Comparison of ENCODE assay signal across 24 cellular contexts in the genomic region with DNA sequence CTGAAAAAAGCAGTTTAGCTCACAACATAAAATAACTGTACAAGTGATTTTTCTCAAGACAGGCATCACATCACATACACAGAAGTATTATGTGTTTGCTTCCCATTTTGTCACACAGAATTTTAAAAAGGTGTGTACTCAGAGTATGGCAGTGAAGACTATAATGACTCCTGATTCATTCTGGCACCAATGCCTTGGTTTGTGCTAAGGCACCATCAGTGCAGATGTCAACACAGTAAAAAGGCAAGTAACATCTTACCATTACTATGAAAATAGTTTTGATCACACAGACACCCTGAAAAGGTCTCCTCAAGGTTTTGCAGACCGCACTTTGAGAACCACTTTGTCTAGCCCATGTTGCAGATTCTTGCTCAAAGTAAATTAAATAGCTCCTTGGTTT.
"Had no signal": no experiment of that assay in that cellular context is flagged by ENCODE, and none has a peak within 500 bp of the region (broad histone marks: within the 10 kb centered on the region; RNA-seq: fewer than 3 reads in every experiment).

No MANE protein-coding gene starts in this region.

- H3K4me1 ChIP-seq: parathyroid adenoma, prostate gland had no signal

- H3K9ac ChIP-seq: parathyroid adenoma had no signal

- H3K27ac ChIP-seq: epithelial cell of prostate, esophagus muscularis mucosa, gastroesophageal sphincter, lower lobe of right lung, parathyroid adenoma, prostate gland, right lobe of liver, spleen, stomach, thoracic aorta, transverse colon had no signal

- H3K36me3 ChIP-seq: prostate gland, thoracic aorta had no signal

- H3K27me3 ChIP-seq: esophagus muscularis mucosa, gastroesophageal sphincter, right lobe of liver, spleen, stomach, transverse colon had no signal

- H3K27ac Mint-ChIP-seq: mesothelial cell of epicardium, nephron had no signal

- H3K27me3 Mint-ChIP-seq: memory B cell had no signal

- DNase-seq: effector memory CD4-positive, alpha-beta T cell; glutamatergic neuron; kidney; left cardiac atrium; left ventricle myocardium inferior; lower lobe of right lung; retina; right lobe of liver; spleen; stimulated activated CD4-positive, alpha-beta T cell treated with anti-CD3 and anti-CD28 coated beads, Interleukin-2, amount 100 ng/mL, for 24 hours; stimulated activated CD4-positive, alpha-beta T cell treated with anti-CD3 and anti-CD28 coated beads, Interleukin-4, amount 100 ng/mL, for 4 hours; stimulated activated naive CD4-positive, alpha-beta T cell; stomach; substantia nigra; transverse colon had no signal

- H3K9me3 Mint-ChIP-seq: memory B cell, mesothelial cell of epicardium, nephron had no signal

- H3K9me3 ChIP-seq: esophagus muscularis mucosa, gastroesophageal sphincter, left ventricle myocardium inferior, lower lobe of right lung, prostate gland, right lobe of liver, spleen, stomach, thoracic aorta, transverse colon had no signal

- ATAC-seq: gastroesophageal sphincter, left cardiac atrium, right lobe of liver had no signal

- H3K4me3 ChIP-seq: esophagus muscularis mucosa, gastroesophageal sphincter, left ventricle myocardium inferior, lower lobe of right lung, prostate gland, right lobe of liver, spleen, stomach, thoracic aorta, transverse colon had no signal

- H3K4me3 Mint-ChIP-seq: memory B cell, mesothelial cell of epicardium, nephron had no signal
